In the genomic region with DNA sequence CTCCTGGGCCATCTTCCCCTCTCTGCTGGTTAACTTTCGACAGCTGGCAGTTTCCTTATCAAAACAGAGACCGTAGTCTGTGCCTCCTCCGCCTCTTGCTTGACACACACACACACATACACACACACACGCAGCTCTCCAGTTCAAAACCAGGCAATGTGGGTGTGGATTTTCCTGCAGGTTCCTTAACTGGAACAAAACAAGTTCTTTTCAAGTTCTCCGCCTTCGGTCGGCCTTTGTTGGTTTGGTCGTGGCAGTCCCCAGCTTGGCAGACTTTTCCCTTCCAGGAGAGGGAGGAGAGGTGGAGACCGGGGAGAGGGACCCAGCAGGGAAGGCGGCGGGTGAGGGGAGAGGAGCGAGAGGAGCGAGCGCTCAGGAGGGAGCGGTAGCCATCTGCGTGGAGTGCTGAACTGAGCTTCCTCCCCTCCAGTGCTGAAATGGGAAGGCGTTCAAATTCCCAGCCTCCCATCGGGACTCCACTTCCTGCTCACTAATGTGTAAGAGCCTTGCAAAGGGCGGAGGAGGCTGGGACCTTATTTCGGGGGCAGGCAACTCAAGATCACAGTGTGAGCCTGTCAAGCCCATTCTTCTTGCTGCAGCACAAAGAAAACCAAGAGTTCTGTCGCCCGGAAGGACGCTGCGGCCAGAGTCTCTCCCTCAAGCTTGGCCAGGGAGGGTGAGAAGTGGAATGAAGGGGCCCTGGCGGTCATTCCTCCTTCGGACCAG, we compare ENCODE assay signal across 8 cellular contexts.
DNase-seq lines count a peak whose midpoint lies in the region; ATAC-seq, FAIRE-seq and TF ChIP-seq lines count a peak whose summit lies in the region.

No MANE protein-coding gene starts in this region.

- peak overlapping the region; percentile 77 to 96 for H3K4me3 Mint-ChIP-seq in CD14-positive monocyte

- no peak for TF ChIP-seq CTCF in CD14-positive monocyte (IDR thresholded peaks at IDR 0.05)
- no peak for TF ChIP-seq CTCF in choroid plexus epithelial cell (conservative IDR thresholded peaks at IDR 0.05; ENCODE audit: low read depth, low read length)
- TF ChIP-seq CTCF in kidney (IDR thresholded peaks at IDR 0.05; ENCODE audit: borderline replicate concordance, extremely low read depth, insufficient read depth) = no peak

- peaks cover 48% of the 10 kb centered on the region for H3K79me2 ChIP-seq in GM23248 (ENCODE audit: insufficient read depth)

- intact Hi-C loops in CD14-positive monocyte (cut with micrococcal nuclease) = no loop called here
- intact Hi-C loops in kidney (cut with DNase I) = no loop called here

- DNase-seq in CD14-positive monocyte (ENCODE audit: low spot score) (no peak), GM23248 (peak; percentile 80), RKO (ENCODE audit: low spot score) (peak; percentile 88), choroid plexus epithelial cell (ENCODE audit: low read depth) (peak; percentile 82), kidney (peak; percentile 91), small intestine (peak; percentile 62)
- DNase-seq in effector CD4-positive, alpha-beta T cell = no peak

- H2AFZ ChIP-seq in GM23248 = peak overlapping the region; percentile 53

- H3K27ac ChIP-seq in GM23248 = no peak overlapping the region; the same call in 1 of the 2 replicates
- H3K27ac ChIP-seq in kidney (ENCODE audit: low read depth in 2 of 2, low read length in 2 of 2) = peak overlapping the region; percentile 58 to 83
- H3K27ac ChIP-seq in small intestine (ENCODE audit: low read depth in 1 of 2, low read length in 1 of 2) = peak overlapping the region in 1 of 2 donors; percentile 56

- peaks cover 19% of the 10 kb centered on the region for H3K4me1 ChIP-seq in GM23248 (ENCODE audit: insufficient read depth)
- H3K4me1 ChIP-seq in kidney (ENCODE audit: control insufficient read depth in 1 of 2, insufficient read depth in 1 of 2, low read depth in 1 of 2, low read length in 2 of 2) = peaks cover 0 to 19% of the 10 kb centered on the region in 2 donors
- no peaks in the 10 kb centered on the region for H3K4me1 ChIP-seq in small intestine (ENCODE audit: control insufficient read depth in 2 of 2, insufficient read depth in 1 of 2, low read depth in 1 of 2, low read length in 1 of 2)

- peak overlapping the region in 2 of 7 donors; percentile 31 to 44 for H3K27ac Mint-ChIP-seq in CD14-positive monocyte

- WGBS in GM23248 (ENCODE audit: low coverage in 1 of 2, low lambda C conversion rate in 2 of 2, missing lambda C conversion rate in 2 of 2), 2 experiments = 41 to 47% methylated on average over 26 of the region's 26 CpGs
- 2 to 4% (median 3%) methylated on average over 24 to 26 of the region's 26 CpGs for WGBS in small intestine, 3 donors

- H3K9me3 ChIP-seq in GM23248 (ENCODE audit: low read depth) (no peaks in the 10 kb centered on the region), kidney (ENCODE audit: control insufficient read depth in 1 of 2, low read length in 2 of 2) (no peaks in the 10 kb centered on the region), small intestine (ENCODE audit: control insufficient read depth, low read depth) (no peaks in the 10 kb centered on the region)

- H3K4me2 ChIP-seq in GM23248 (ENCODE audit: unreplicated experiment) = peak overlapping the region; percentile 67

- no peaks in the 10 kb centered on the region for H3K9me2 ChIP-seq in GM23248 (ENCODE audit: insufficient read depth)

- H3K27me3 Mint-ChIP-seq in CD14-positive monocyte (ENCODE audit: low read depth in 3 of 3) = peaks cover 4 to 27% (median 10%) of the 10 kb centered on the region in 3 donors

- peaks cover 23% of the 10 kb centered on the region; the same call in 1 of the 2 replicates for H3F3A ChIP-seq in GM23248 (ENCODE audit: insufficient read depth)

- no peaks in the 10 kb centered on the region for H3K27me3 ChIP-seq in GM23248 (replicated peaks; ENCODE audit: insufficient read depth)
- no peaks in the 10 kb centered on the region for H3K27me3 ChIP-seq in small intestine (ENCODE audit: control insufficient read depth in 2 of 2, insufficient read depth in 2 of 2, low read length in 2 of 2)

- H3K9ac ChIP-seq in GM23248 (peak overlapping the region; percentile 47), kidney (ENCODE audit: low read length in 2 of 2) (peak overlapping the region; percentile 65 to 68)

- peaks cover 43% of the 10 kb centered on the region for H3K4me1 Mint-ChIP-seq in CD14-positive monocyte

- FAIRE-seq in kidney (lab: Jason Lieb, UNC) = no peak
- FAIRE-seq in small intestine (lab: Jason Lieb, UNC) = no peak

- no peaks in the 10 kb centered on the region for H4K20me1 ChIP-seq in GM23248 (ENCODE audit: insufficient read depth)

- no peaks in the 10 kb centered on the region for H3K36me3 ChIP-seq in GM23248 (ENCODE audit: low read depth)
- no peaks in the 10 kb centered on the region for H3K36me3 ChIP-seq in kidney (ENCODE audit: control insufficient read depth in 1 of 2, insufficient read depth in 2 of 2, low read length in 2 of 2)
- no peaks in the 10 kb centered on the region for H3K36me3 ChIP-seq in small intestine (ENCODE audit: control insufficient read depth in 2 of 2, insufficient read depth in 2 of 2, low read length in 2 of 2)

- H3K4me3 ChIP-seq in GM23248 (peak overlapping the region; percentile 83), choroid plexus epithelial cell (ENCODE audit: low read depth, low read length) (peak overlapping the region; percentile 57), kidney (ENCODE audit: low read length in 2 of 2) (peak overlapping the region; percentile 70 to 75), small intestine (ENCODE audit: low read depth in 1 of 2, low read length in 2 of 2) (peak overlapping the region; percentile 21 to 46)

- in situ Hi-C loops in GM23248 (cut with MboI) = no loop called here

- no peaks in the 10 kb centered on the region for H3K9me3 Mint-ChIP-seq in CD14-positive monocyte

- no peak for ATAC-seq in HG03378 (IDR thresholded peaks at IDR 0.05; ENCODE audit: unreplicated experiment)

- H3K36me3 Mint-ChIP-seq in CD14-positive monocyte = no peaks in the 10 kb centered on the region

Comparison
In these comparisons a context has a peak if more than half of its experiments do, and no peak if none do; other contexts are left out.
1. DNase-seq: peak in GM23248 (single experiment), RKO (single experiment), choroid plexus epithelial cell (single experiment), kidney (single experiment) and small intestine (single experiment); none in CD14-positive monocyte (single experiment) and effector CD4-positive, alpha-beta T cell (single experiment).
2. Peak in every context shown above with its lines, with median percentiles within 50 percentile points of each other: H3K4me3 ChIP-seq.